ENCODE assay signal across 9 cellular contexts in the genomic region with DNA sequence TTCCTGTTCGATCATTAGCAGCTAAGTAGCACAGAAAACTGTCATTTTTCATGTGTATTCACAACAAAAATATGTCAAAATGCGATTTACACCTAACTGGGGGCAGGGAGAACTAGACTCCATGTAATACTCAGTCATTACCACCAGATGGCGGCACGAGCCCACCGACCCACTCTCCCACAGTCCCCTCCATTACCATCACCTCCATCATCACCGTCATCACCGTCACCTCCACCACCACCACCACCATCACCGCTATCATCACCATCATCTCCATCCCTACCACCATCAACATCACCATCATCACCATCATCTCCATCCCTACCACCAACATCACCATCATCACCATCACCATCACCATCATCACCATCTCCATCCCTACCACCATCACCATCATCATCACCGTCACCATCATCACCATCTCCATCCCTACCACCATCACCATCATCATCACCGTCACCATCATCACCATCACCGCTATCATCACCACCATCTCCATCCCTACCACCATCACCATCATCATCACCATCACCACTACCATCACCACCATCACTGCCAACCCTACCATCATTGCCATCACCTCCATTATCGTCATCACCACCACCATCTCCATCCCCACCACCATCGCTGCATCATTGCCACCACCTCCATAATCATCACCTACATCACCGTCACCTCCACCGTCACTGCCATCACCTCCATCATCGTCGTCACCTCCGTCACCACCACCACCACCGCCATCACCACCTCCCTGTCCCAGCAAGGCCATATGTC. TPM values are rescaled to one million over a fixed set of nuclear protein-coding genes. Genes with fewer than 3 reads are reported as not detected.
A peak's percentile ranks its signal among the peaks of the same experiment; 100 is the strongest.
DNase-seq lines count a peak whose midpoint lies in the region; ATAC-seq, FAIRE-seq and TF ChIP-seq lines count a peak whose summit lies in the region.
"Had no signal": no experiment of that assay in that cellular context is flagged by ENCODE, and none has a peak within 500 bp of the region (broad histone marks: within the 10 kb centered on the region; RNA-seq: fewer than 3 reads in every experiment).

No MANE protein-coding gene starts in this region.

- H3K9me3 Mint-ChIP-seq in MCF 10A (ENCODE audit: unreplicated experiment): no peaks in the 10 kb centered on the region
- H3K9me3 Mint-ChIP-seq: stimulated activated naive CD8-positive, alpha-beta T cell treated with anti-CD3 and anti-CD28 coated beads, Interleukin-15, Interleukin-2, amounts not matched to agents 100 ng/mL and 50 ng/mL, for 24 hours had no signal

- CTCF ChIA-PET in MCF 10A (lab: Yijun Ruan, JAX): interaction anchor here (0.6 to 3.0 kb wide), 24 partner anchors 9 to 403 kb away, joined by 3 to 29 read pairs (median 4); a partner anchor contains a TSS

- H3K9me3 ChIP-seq in WERI-Rb-1 (ENCODE audit: severe bottlenecking): no peaks in the 10 kb centered on the region

- TF ChIP-seq CTCF in D721Med (IDR thresholded peaks at IDR 0.05; ENCODE audit: insufficient read depth, missing control alignments): peak; percentile 91
- TF ChIP-seq CTCF in WERI-Rb-1 (IDR thresholded peaks at IDR 0.05; ENCODE audit: low read depth, low read length): peak; percentile 90
- peak; percentile 72 for TF ChIP-seq CTCF in MCF 10A (IDR thresholded peaks at IDR 0.05; ENCODE audit: unreplicated experiment)

- peaks cover 9% of the 10 kb centered on the region for H3K36me3 ChIP-seq in WERI-Rb-1

- POLR2A ChIA-PET in MCF 10A (lab: Yijun Ruan, JAX): interaction anchor here (0.7 to 1.2 kb wide), 7 partner anchors 14 to 259 kb away, joined by 3 to 5 read pairs (median 4); a partner anchor contains a TSS

- no peak overlapping the region for H3K4me3 ChIP-seq in WERI-Rb-1 (ENCODE audit: low read depth, low read length)

- DNase-seq in D721Med (ENCODE audit: insufficient read length, low spot score) (no peak), LoVo (ENCODE audit: low spot score) (peak; percentile 17), WERI-Rb-1 (peak; percentile 72), MCF 10A (ENCODE audit: unreplicated experiment) (peak; percentile 45), left kidney (ENCODE audit: low read depth, low spot score) (peak; percentile 71)
- peak in 2 of 3 donors; percentile 34 to 43 for DNase-seq in stimulated activated CD4-positive, alpha-beta T cell treated with anti-CD3 and anti-CD28 coated beads, TNF-alpha, amount 100 ng/mL, for 48 hours (ENCODE audit: low read depth in 3 of 3)

- H3K4me1 Mint-ChIP-seq in MCF 10A (ENCODE audit: insufficient read depth, unreplicated experiment): no peaks in the 10 kb centered on the region

- BruUV-seq in MCF 10A (replicated peaks; lab: Mats Ljungman, UMichigan): no TSS peak

- peak overlapping the region; percentile 91 for H3K27ac ChIP-seq in WERI-Rb-1

- no peak overlapping the region for H3K4me3 Mint-ChIP-seq in MCF 10A (ENCODE audit: unreplicated experiment)
- H3K4me3 Mint-ChIP-seq: stimulated activated naive CD8-positive, alpha-beta T cell treated with anti-CD3 and anti-CD28 coated beads, Interleukin-15, Interleukin-2, amounts not matched to agents 100 ng/mL and 50 ng/mL, for 24 hours had no signal

- ATAC-seq in HG03521 (IDR thresholded peaks at IDR 0.05; ENCODE audit: unreplicated experiment) (no peak), HG03095 (IDR thresholded peaks at IDR 0.05; ENCODE audit: unreplicated experiment) (no peak)

- H3K27ac Mint-ChIP-seq in MCF 10A (ENCODE audit: low read depth, unreplicated experiment): no peak overlapping the region
- H3K27ac Mint-ChIP-seq: stimulated activated naive CD8-positive, alpha-beta T cell treated with anti-CD3 and anti-CD28 coated beads, Interleukin-15, Interleukin-2, amounts not matched to agents 100 ng/mL and 50 ng/mL, for 24 hours had no signal

- H3K27me3 Mint-ChIP-seq in MCF 10A (ENCODE audit: insufficient read depth, unreplicated experiment): no peaks in the 10 kb centered on the region
- H3K27me3 Mint-ChIP-seq: stimulated activated naive CD8-positive, alpha-beta T cell treated with anti-CD3 and anti-CD28 coated beads, Interleukin-15, Interleukin-2, amounts not matched to agents 100 ng/mL and 50 ng/mL, for 24 hours had no signal

- H3K27me3 ChIP-seq in WERI-Rb-1 (ENCODE audit: insufficient read depth, low read depth, severe bottlenecking): no peaks in the 10 kb centered on the region

- peaks cover 22% of the 10 kb centered on the region for H3K36me3 Mint-ChIP-seq in MCF 10A (ENCODE audit: insufficient read depth, unreplicated experiment)

- intact Hi-C loops in MCF 10A (cut with micrococcal nuclease): loop anchor here (1.0 to 2.0 kb wide), 2 partner anchors 141 to 231 kb away; a partner anchor contains a TSS

- no peak for FAIRE-seq in D721Med (lab: Jason Lieb, UNC)

RNA-seq across cellular contexts. Expression of a gene that starts 14.4 kb away (rescaled TPM):
- 95.0 and 95.3 TPM in 2 replicates for total RNA-seq in MCF 10A (2022)

RNA-seq across cellular contexts. Expression of a gene that starts 14.7 kb away (rescaled TPM):
- total RNA-seq in MCF 10A (2022): 23.4 and 27.4 TPM in 2 replicates

RNA-seq across cellular contexts. Expression of a gene that starts 30.8 kb away (rescaled TPM):
- total RNA-seq in MCF 10A (2022): 8.0 and 9.5 TPM in 2 replicates

RNA-seq across cellular contexts. Expression of a gene that starts 41.6 kb away (rescaled TPM):
- 98.2 and 108 TPM in 2 replicates for total RNA-seq in MCF 10A (2022)
